ENCODE assay signal across 3 cellular contexts in the genomic region with DNA sequence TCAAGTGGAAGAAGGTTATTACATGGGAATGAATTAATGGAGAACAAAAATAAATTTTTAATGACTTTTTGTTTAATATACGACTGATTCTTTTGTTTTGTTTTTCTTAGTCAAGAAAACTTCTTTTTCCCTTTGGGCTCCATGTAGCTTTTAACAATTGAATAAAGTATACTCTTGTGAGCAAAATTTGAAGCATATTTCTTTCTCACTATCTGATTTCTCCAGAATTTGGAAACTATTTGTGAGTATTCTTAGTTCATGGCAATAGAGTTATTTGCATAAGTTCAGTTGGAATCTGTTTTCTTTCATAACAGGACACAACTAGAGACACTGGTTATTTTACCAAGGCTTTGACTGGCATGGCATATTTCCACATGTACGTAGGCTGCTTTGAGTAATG.
TF ChIP-seq lines count a peak whose summit lies in the region.

No MANE protein-coding gene starts in this region.

TF ChIP-seq in GM12891, 5 proteins besides CTCF, POLR2A, EP300 and RAD21:
- TF ChIP-seq POU2F2 (IDR thresholded peaks at IDR 0.05; ENCODE audit: low read depth, low read length), result no peak
- no peak for TF ChIP-seq PAX5 (IDR thresholded peaks at IDR 0.05; ENCODE audit: insufficient read depth, low read length, severe bottlenecking)
- TF ChIP-seq TAF1 (IDR thresholded peaks at IDR 0.05; ENCODE audit: low read depth, low read length), result no peak
- no peak for TF ChIP-seq SPI1 (IDR thresholded peaks at IDR 0.05; ENCODE audit: low read depth, low read length)

TF ChIP-seq in GM12878, 131 proteins besides CTCF, POLR2A, EP300 and RAD21:
- TF ChIP-seq POLR2AphosphoS2 (IDR thresholded peaks at IDR 0.05; ENCODE audit: low read depth, low read length) (no peak), RFX5 (IDR thresholded peaks at IDR 0.05; ENCODE audit: low read depth, low read length) (no peak), SMC3 (IDR thresholded peaks at IDR 0.05; ENCODE audit: borderline replicate concordance, low read length) (no peak), MTA2 (IDR thresholded peaks at IDR 0.05; ENCODE audit: low read depth) (no peak), BHLHE40 (IDR thresholded peaks at IDR 0.05; ENCODE audit: borderline replicate concordance in 1 of 2, low read depth in 2 of 2, low read length in 1 of 2) (no peak), SUPT20H (IDR thresholded peaks at IDR 0.05; ENCODE audit: borderline replicate concordance, control insufficient read depth, low read depth, low read length) (no peak), NBN (IDR thresholded peaks at IDR 0.05) (no peak), EED (IDR thresholded peaks at IDR 0.05; ENCODE audit: low read depth) (no peak), ZSCAN29 (IDR thresholded peaks at IDR 0.05) (no peak), RB1 (IDR thresholded peaks at IDR 0.05; ENCODE audit: borderline replicate concordance) (no peak), BMI1 (IDR thresholded peaks at IDR 0.05; ENCODE audit: borderline replicate concordance) (no peak), ZNF274 (IDR thresholded peaks at IDR 0.05; ENCODE audit: insufficient read depth, insufficient read length) (no peak), RUNX3 (IDR thresholded peaks at IDR 0.05; ENCODE audit: low read length) (no peak), BCL11A (IDR thresholded peaks at IDR 0.05; ENCODE audit: low read depth, low read length) (no peak), SIN3A (IDR thresholded peaks at IDR 0.05; ENCODE audit: low read depth, low read length) (no peak), ASH2L (IDR thresholded peaks at IDR 0.05; ENCODE audit: borderline replicate concordance, low read depth) (no peak)
- TF ChIP-seq, protein P1, sequence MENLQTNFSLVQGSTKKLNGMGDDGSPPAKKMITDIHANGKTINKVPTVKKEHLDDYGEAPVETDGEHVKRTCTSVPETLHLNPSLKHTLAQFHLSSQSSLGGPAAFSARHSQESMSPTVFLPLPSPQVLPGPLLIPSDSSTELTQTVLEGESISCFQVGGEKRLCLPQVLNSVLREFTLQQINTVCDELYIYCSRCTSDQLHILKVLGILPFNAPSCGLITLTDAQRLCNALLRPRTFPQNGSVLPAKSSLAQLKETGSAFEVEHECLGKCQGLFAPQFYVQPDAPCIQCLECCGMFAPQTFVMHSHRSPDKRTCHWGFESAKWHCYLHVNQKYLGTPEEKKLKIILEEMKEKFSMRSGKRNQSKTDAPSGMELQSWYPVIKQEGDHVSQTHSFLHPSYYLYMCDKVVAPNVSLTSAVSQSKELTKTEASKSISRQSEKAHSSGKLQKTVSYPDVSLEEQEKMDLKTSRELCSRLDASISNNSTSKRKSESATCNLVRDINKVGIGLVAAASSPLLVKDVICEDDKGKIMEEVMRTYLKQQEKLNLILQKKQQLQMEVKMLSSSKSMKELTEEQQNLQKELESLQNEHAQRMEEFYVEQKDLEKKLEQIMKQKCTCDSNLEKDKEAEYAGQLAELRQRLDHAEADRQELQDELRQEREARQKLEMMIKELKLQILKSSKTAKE (IDR thresholded peaks at IDR 0.05; ENCODE audit: low read depth, poor library complexity, severe bottlenecking), result no peak
- TF ChIP-seq, protein P2, sequence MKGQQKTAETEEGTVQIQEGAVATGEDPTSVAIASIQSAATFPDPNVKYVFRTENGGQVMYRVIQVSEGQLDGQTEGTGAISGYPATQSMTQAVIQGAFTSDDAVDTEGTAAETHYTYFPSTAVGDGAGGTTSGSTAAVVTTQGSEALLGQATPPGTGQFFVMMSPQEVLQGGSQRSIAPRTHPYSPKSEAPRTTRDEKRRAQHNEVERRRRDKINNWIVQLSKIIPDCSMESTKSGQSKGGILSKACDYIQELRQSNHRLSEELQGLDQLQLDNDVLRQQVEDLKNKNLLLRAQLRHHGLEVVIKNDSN (IDR thresholded peaks at IDR 0.05; ENCODE audit: borderline replicate concordance, extremely low read length, insufficient read depth, low read depth, low read length), result no peak
- TF ChIP-seq, protein P3, sequence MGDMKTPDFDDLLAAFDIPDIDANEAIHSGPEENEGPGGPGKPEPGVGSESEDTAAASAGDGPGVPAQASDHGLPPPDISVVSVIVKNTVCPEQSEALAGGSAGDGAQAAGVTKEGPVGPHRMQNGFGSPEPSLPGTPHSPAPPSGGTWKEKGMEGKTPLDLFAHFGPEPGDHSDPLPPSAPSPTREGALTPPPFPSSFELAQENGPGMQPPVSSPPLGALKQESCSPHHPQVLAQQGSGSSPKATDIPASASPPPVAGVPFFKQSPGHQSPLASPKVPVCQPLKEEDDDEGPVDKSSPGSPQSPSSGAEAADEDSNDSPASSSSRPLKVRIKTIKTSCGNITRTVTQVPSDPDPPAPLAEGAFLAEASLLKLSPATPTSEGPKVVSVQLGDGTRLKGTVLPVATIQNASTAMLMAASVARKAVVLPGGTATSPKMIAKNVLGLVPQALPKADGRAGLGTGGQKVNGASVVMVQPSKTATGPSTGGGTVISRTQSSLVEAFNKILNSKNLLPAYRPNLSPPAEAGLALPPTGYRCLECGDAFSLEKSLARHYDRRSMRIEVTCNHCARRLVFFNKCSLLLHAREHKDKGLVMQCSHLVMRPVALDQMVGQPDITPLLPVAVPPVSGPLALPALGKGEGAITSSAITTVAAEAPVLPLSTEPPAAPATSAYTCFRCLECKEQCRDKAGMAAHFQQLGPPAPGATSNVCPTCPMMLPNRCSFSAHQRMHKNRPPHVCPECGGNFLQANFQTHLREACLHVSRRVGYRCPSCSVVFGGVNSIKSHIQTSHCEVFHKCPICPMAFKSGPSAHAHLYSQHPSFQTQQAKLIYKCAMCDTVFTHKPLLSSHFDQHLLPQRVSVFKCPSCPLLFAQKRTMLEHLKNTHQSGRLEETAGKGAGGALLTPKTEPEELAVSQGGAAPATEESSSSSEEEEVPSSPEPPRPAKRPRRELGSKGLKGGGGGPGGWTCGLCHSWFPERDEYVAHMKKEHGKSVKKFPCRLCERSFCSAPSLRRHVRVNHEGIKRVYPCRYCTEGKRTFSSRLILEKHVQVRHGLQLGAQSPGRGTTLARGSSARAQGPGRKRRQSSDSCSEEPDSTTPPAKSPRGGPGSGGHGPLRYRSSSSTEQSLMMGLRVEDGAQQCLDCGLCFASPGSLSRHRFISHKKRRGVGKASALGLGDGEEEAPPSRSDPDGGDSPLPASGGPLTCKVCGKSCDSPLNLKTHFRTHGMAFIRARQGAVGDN (IDR thresholded peaks at IDR 0.05), result no peak

TF ChIP-seq in HepG2, 621 proteins besides CTCF, POLR2A, EP300 and RAD21:
- TF ChIP-seq RARG (CRISPR knock-in tag; IDR thresholded peaks at IDR 0.05; ENCODE audit: low read depth), result no peak
- 0 out of 2 replicates have a peak, but pooled peaks have one; percentile 21 for TF ChIP-seq KAT7 (CRISPR knock-in tag; IDR thresholded peaks at IDR 0.05; ENCODE audit: borderline replicate concordance)
